1 cellular context compared by ENCODE assay signal in the genomic region with DNA sequence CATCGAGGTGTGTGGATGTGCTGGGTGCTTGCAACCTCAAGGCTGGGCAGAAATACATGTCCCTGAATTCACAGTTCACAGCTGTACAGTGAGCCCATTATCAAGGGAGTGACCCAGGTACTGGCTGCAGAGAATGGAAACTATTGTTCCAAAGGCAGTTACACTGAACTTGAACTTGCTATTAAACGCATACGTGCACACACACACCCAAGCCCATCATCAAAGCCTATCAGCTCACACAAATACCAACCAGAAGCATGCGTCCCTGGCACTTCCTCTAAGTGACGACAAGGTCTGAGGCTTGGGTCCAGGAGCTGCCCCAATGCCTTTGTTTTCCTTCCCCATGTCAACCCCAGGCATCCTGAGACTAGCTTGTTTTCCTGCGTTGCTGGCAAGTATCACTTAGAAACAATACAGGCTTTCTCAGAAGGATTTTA.
A peak's percentile ranks its signal among the peaks of the same experiment; 100 is the strongest.
TF ChIP-seq lines count a peak whose summit lies in the region.

No MANE protein-coding gene starts in this region.

TF ChIP-seq in HepG2, 621 proteins besides CTCF, POLR2A, EP300 and RAD21 (continued from another document and continues in another):
- TF ChIP-seq, protein P1, sequence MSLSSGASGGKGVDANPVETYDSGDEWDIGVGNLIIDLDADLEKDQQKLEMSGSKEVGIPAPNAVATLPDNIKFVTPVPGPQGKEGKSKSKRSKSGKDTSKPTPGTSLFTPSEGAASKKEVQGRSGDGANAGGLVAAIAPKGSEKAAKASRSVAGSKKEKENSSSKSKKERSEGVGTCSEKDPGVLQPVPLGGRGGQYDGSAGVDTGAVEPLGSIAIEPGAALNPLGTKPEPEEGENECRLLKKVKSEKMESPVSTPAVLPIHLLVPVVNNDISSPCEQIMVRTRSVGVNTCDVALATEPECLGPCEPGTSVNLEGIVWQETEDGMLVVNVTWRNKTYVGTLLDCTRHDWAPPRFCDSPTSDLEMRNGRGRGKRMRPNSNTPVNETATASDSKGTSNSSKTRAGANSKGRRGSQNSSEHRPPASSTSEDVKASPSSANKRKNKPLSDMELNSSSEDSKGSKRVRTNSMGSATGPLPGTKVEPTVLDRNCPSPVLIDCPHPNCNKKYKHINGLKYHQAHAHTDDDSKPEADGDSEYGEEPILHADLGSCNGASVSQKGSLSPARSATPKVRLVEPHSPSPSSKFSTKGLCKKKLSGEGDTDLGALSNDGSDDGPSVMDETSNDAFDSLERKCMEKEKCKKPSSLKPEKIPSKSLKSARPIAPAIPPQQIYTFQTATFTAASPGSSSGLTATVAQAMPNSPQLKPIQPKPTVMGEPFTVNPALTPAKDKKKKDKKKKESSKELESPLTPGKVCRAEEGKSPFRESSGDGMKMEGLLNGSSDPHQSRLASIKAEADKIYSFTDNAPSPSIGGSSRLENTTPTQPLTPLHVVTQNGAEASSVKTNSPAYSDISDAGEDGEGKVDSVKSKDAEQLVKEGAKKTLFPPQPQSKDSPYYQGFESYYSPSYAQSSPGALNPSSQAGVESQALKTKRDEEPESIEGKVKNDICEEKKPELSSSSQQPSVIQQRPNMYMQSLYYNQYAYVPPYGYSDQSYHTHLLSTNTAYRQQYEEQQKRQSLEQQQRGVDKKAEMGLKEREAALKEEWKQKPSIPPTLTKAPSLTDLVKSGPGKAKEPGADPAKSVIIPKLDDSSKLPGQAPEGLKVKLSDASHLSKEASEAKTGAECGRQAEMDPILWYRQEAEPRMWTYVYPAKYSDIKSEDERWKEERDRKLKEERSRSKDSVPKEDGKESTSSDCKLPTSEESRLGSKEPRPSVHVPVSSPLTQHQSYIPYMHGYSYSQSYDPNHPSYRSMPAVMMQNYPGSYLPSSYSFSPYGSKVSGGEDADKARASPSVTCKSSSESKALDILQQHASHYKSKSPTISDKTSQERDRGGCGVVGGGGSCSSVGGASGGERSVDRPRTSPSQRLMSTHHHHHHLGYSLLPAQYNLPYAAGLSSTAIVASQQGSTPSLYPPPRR (CRISPR knock-in tag; IDR thresholded peaks at IDR 0.05; ENCODE audit: borderline replicate concordance), result peak; percentile 76; the same call in 1 of the 2 replicates
- TF ChIP-seq TBL1XR1 (IDR thresholded peaks at IDR 0.05; ENCODE audit: borderline replicate concordance, low read length, partially characterized antibody) (peak; percentile 67), ZSCAN25 (CRISPR knock-in tag; IDR thresholded peaks at IDR 0.05) (peak; percentile 44; the same call in 1 of the 2 replicates), HMGXB4 (CRISPR knock-in tag; IDR thresholded peaks at IDR 0.05; ENCODE audit: borderline replicate concordance in 1 of 2, low read depth in 1 of 2) (peak in 1 of 2 experiments; percentile 62; a peak in 1 of 4 replicates), FOXJ3 (CRISPR knock-in tag; IDR thresholded peaks at IDR 0.05; ENCODE audit: borderline replicate concordance) (no peak), HDAC1 (CRISPR knock-in tag; IDR thresholded peaks at IDR 0.05) (peak; percentile 81), SKIL (CRISPR knock-in tag; IDR thresholded peaks at IDR 0.05; ENCODE audit: borderline replicate concordance) (peak; percentile 95), MNT (IDR thresholded peaks at IDR 0.05) (no peak; the same call in 1 of the 2 replicates), MATR3 (CRISPR knock-in tag; IDR thresholded peaks at IDR 0.05) (no peak), ZNF234 (CRISPR knock-in tag; conservative IDR thresholded peaks at IDR 0.05) (no peak), HMG20B (CRISPR knock-in tag; conservative IDR thresholded peaks at IDR 0.05) (0 out of 2 replicates have a peak, but pooled peaks have one; percentile 28), HOXA3 (CRISPR knock-in tag; IDR thresholded peaks at IDR 0.05) (peak; percentile 37; the same call in 1 of the 2 replicates), ZFP91 (CRISPR knock-in tag; IDR thresholded peaks at IDR 0.05; ENCODE audit: borderline replicate concordance) (peak; percentile 41; the same call in 1 of the 2 replicates), REST (IDR thresholded peaks at IDR 0.05; ENCODE audit: borderline replicate concordance in 1 of 2, low read depth in 1 of 2, low read length in 2 of 2) (peak in 1 of 2 experiments; percentile 68; a peak in 1 of 4 replicates), ZNF747 (CRISPR knock-in tag; IDR thresholded peaks at IDR 0.05; ENCODE audit: borderline replicate concordance) (peak; percentile 44; the same call in 1 of the 2 replicates), ETV5 (CRISPR knock-in tag; IDR thresholded peaks at IDR 0.05; ENCODE audit: borderline replicate concordance) (peak; percentile 88), MIER3 (CRISPR knock-in tag; IDR thresholded peaks at IDR 0.05; ENCODE audit: borderline replicate concordance) (peak; percentile 86; the same call in 1 of the 2 replicates), CREB1 (IDR thresholded peaks at IDR 0.05) (no peak), CREB1 (CRISPR knock-in tag; IDR thresholded peaks at IDR 0.05) (peak; percentile 60), GPN1 (CRISPR knock-in tag; IDR thresholded peaks at IDR 0.05; ENCODE audit: borderline replicate concordance) (no peak), NCOR1 (IDR thresholded peaks at IDR 0.05; ENCODE audit: borderline replicate concordance, low read length) (peak; percentile 88; the same call in 1 of the 2 replicates), ZNF124 (CRISPR knock-in tag; IDR thresholded peaks at IDR 0.05) (no peak), MXI1 (IDR thresholded peaks at IDR 0.05; ENCODE audit: borderline replicate concordance, low read depth, low read length) (peak; percentile 57; the same call in 1 of the 3 replicates), ELF3 (CRISPR knock-in tag; IDR thresholded peaks at IDR 0.05) (peak; percentile 98), ZFX (CRISPR knock-in tag; IDR thresholded peaks at IDR 0.05; ENCODE audit: low read depth) (peak; percentile 26; the same call in 1 of the 2 replicates), DNMT3B (CRISPR knock-in tag; conservative IDR thresholded peaks at IDR 0.05) (0 out of 2 replicates have a peak, but pooled peaks have one; percentile 39), PRDM4 (CRISPR knock-in tag; IDR thresholded peaks at IDR 0.05; ENCODE audit: borderline replicate concordance) (no peak)
- TF ChIP-seq, protein P2, sequence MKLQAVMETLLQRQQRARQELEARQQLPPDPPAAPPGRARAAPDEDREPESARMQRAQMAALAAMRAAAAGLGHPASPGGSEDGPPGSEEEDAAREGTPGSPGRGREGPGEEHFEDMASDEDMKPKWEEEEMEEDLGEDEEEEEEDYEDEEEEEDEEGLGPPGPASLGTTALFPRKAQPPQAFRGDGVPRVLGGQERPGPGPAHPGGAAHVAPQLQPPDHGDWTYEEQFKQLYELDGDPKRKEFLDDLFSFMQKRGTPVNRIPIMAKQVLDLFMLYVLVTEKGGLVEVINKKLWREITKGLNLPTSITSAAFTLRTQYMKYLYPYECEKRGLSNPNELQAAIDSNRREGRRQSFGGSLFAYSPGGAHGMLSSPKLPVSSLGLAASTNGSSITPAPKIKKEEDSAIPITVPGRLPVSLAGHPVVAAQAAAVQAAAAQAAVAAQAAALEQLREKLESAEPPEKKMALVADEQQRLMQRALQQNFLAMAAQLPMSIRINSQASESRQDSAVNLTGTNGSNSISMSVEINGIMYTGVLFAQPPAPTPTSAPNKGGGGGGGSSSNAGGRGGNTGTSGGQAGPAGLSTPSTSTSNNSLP (IDR thresholded peaks at IDR 0.05; ENCODE audit: low read depth, low read length), result no peak
- TF ChIP-seq, protein P3, sequence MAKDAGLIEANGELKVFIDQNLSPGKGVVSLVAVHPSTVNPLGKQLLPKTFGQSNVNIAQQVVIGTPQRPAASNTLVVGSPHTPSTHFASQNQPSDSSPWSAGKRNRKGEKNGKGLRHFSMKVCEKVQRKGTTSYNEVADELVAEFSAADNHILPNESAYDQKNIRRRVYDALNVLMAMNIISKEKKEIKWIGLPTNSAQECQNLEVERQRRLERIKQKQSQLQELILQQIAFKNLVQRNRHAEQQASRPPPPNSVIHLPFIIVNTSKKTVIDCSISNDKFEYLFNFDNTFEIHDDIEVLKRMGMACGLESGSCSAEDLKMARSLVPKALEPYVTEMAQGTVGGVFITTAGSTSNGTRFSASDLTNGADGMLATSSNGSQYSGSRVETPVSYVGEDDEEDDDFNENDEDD (CRISPR knock-in tag; IDR thresholded peaks at IDR 0.05; ENCODE audit: borderline replicate concordance), result peak; percentile 37; the same call in 1 of the 2 replicates
